ENCODE assay signal across 38 cellular contexts in genomic region chrY:15814241-15814640, GRCh38.
"Had no signal": no experiment of that assay in that cellular context is flagged by ENCODE, and none has a peak within 500 bp of the region (broad histone marks: within the 10 kb centered on the region; RNA-seq: fewer than 3 reads in every experiment).

No MANE protein-coding gene starts in this region.

- ATAC-seq: activated CD4-positive, CD25-positive, alpha-beta regulatory T cell treated with anti-CD3 and anti-CD28 coated beads, Interleukin-2, amount 50 U/mL, for 24 hours; activated CD8-positive, alpha-beta memory T cell treated with anti-CD3 and anti-CD28 coated beads, Interleukin-2, amount 10 ng/mL, durations not matched to agents 7 days and 5 days; activated CD8-positive, alpha-beta T cell treated with anti-CD3 and anti-CD28 coated beads for 36 hours; activated naive CD8-positive, alpha-beta T cell treated with anti-CD3 and anti-CD28 coated beads, Interleukin-2, amount 50 U/mL, for 24 hours; body of pancreas; foreskin keratinocyte; gastrocnemius medialis; T-helper 17 cell had no signal

- H3K4me3 Mint-ChIP-seq: activated B cell treated with CpG ODN at 0.5 μM for 24 hours; activated CD8-positive, alpha-beta memory T cell treated with anti-CD3 and anti-CD28 coated beads, Interleukin-2, amount 10 ng/mL, durations not matched to agents 7 days and 5 days; activated CD8-positive, alpha-beta T cell treated with anti-CD3 and anti-CD28 coated beads for 36 hours; activated naive CD4-positive, alpha-beta T cell treated with anti-CD3 and anti-CD28 coated beads for 36 hours; activated naive CD4-positive, alpha-beta T cell treated with anti-CD3 and anti-CD28 coated beads, Interleukin-2, amount 50 U/mL, for 24 hours; activated naive CD8-positive, alpha-beta T cell treated with anti-CD3 and anti-CD28 coated beads for 36 hours; activated naive CD8-positive, alpha-beta T cell treated with anti-CD3 and anti-CD28 coated beads, Interleukin-2, amount 50 U/mL, for 24 hours; activated T-helper 1 cell treated with anti-CD3 and anti-CD28 coated beads, Interleukin-12 subunit alpha, Interleukin-12 subunit beta, Interleukin-2, Interleukin-4 antibody, amounts not matched to agents 30 ng/mL and 10 ng/mL and 1 ng/mL, durations not matched to agents 14 hours and 24 hours and 36 hours; T-helper 17 cell; T-helper 2 cell treated with Interferon-gamma antibody and Interleukin-4, amounts not matched to agents 5 μg/mL and 100 μg/mL, for 36 hours had no signal

- H3K4me1 Mint-ChIP-seq: activated B cell treated with CpG ODN at 0.5 μM for 24 hours; activated CD8-positive, alpha-beta memory T cell treated with anti-CD3 and anti-CD28 coated beads, Interleukin-2, amount 10 ng/mL, durations not matched to agents 7 days and 5 days; activated naive CD4-positive, alpha-beta T cell treated with anti-CD3 and anti-CD28 coated beads, Interleukin-2, amount 50 U/mL, for 24 hours; activated naive CD8-positive, alpha-beta T cell treated with anti-CD3 and anti-CD28 coated beads for 36 hours; activated naive CD8-positive, alpha-beta T cell treated with anti-CD3 and anti-CD28 coated beads, Interleukin-2, amount 50 U/mL, for 24 hours; T-helper 17 cell had no signal

- H3K27me3 ChIP-seq: adrenal gland, body of pancreas, cardiac muscle cell, colonic mucosa, esophagus muscularis mucosa, foreskin keratinocyte, gastrocnemius medialis had no signal

- H3K27ac Mint-ChIP-seq: activated B cell treated with CpG ODN at 0.5 μM for 24 hours; activated CD8-positive, alpha-beta memory T cell treated with anti-CD3 and anti-CD28 coated beads, Interleukin-2, amount 10 ng/mL, durations not matched to agents 7 days and 5 days; activated CD8-positive, alpha-beta T cell treated with anti-CD3 and anti-CD28 coated beads for 36 hours; activated naive CD4-positive, alpha-beta T cell treated with anti-CD3 and anti-CD28 coated beads for 36 hours; activated naive CD4-positive, alpha-beta T cell treated with anti-CD3 and anti-CD28 coated beads, Interleukin-2, amount 50 U/mL, for 24 hours; activated naive CD8-positive, alpha-beta T cell treated with anti-CD3 and anti-CD28 coated beads for 36 hours; activated naive CD8-positive, alpha-beta T cell treated with anti-CD3 and anti-CD28 coated beads, Interleukin-2, amount 50 U/mL, for 24 hours; activated T-helper 1 cell treated with anti-CD3 and anti-CD28 coated beads, Interleukin-12 subunit alpha, Interleukin-12 subunit beta, Interleukin-2, Interleukin-4 antibody, amounts not matched to agents 30 ng/mL and 10 ng/mL and 1 ng/mL, durations not matched to agents 14 hours and 24 hours and 36 hours; activated T-helper 2 cell treated with anti-CD3 and anti-CD28 coated beads, Interferon-gamma antibody, Interleukin-2, Interleukin-4, amounts not matched to agents 10 μg/mL and 5 μg/mL and 100 μg/mL, durations not matched to agents 14 hours and 24 hours and 36 hours; T-helper 17 cell; T-helper 2 cell treated with Interferon-gamma antibody and Interleukin-4, amounts not matched to agents 5 μg/mL and 100 μg/mL, for 36 hours had no signal

- H3K4me3 ChIP-seq: adrenal gland, body of pancreas, cardiac muscle cell, colonic mucosa, esophagus muscularis mucosa, gastrocnemius medialis had no signal

- DNase-seq: activated B cell treated with CpG ODN at 0.5 μM for 24 hours; activated CD4-positive, alpha-beta T cell treated with anti-CD3 and anti-CD28 coated beads for 48 hours; activated CD4-positive, alpha-beta T cell treated with anti-CD3 and anti-CD28 coated beads, Interleukin-2, amount 50 U/mL, for 1 hour; activated CD4-positive, alpha-beta T cell treated with anti-CD3 and anti-CD28 coated beads, Interleukin-2, amount 50 U/mL, for 48 hours; activated CD8-positive, alpha-beta memory T cell treated with anti-CD3 and anti-CD28 coated beads, Interleukin-2, amount 10 ng/mL, durations not matched to agents 7 days and 5 days; activated CD8-positive, alpha-beta memory T cell treated with anti-CD3 and anti-CD28 coated beads, Interleukin-2, amount 50 U/mL, for 4 hours; activated CD8-positive, alpha-beta T cell treated with anti-CD3 and anti-CD28 coated beads for 36 hours; activated effector memory CD4-positive, alpha-beta T cell treated with anti-CD3 and anti-CD28 coated beads, Interleukin-2, amount 50 U/mL, for 16 hours; activated naive CD4-positive, alpha-beta T cell treated with anti-CD3 and anti-CD28 coated beads for 36 hours; activated naive CD8-positive, alpha-beta T cell treated with anti-CD3 and anti-CD28 coated beads for 36 hours; activated naive CD8-positive, alpha-beta T cell treated with anti-CD3 and anti-CD28 coated beads, Interleukin-2, amount 50 U/mL, for 24 hours; activated T-cell treated with anti-CD3 and anti-CD28 coated beads, Interleukin-2, amount 50 U/mL, for 1 hour; activated T-cell treated with anti-CD3 and anti-CD28 coated beads, Interleukin-2, amount 50 U/mL, for 48 hours; adrenal gland; amygdala; aorta; body of pancreas; central memory CD4-positive, alpha-beta T cell; cerebellar nuclear complex; colonic mucosa; effector CD8-positive, alpha-beta T cell; erythroblast; foreskin keratinocyte; gastrocnemius medialis; head of caudate nucleus; T-helper 1 cell; T-helper 17 cell; T1000; WERI-Rb-1 had no signal

- H3K9me3 Mint-ChIP-seq: activated naive CD4-positive, alpha-beta T cell treated with anti-CD3 and anti-CD28 coated beads, Interleukin-2, amount 50 U/mL, for 24 hours; activated naive CD8-positive, alpha-beta T cell treated with anti-CD3 and anti-CD28 coated beads, Interleukin-2, amount 50 U/mL, for 24 hours; activated T-helper 1 cell treated with anti-CD3 and anti-CD28 coated beads, Interleukin-12 subunit alpha, Interleukin-12 subunit beta, Interleukin-2, Interleukin-4 antibody, amounts not matched to agents 30 ng/mL and 10 ng/mL and 1 ng/mL, durations not matched to agents 14 hours and 24 hours and 36 hours had no signal

- H3K27me3 Mint-ChIP-seq: activated B cell treated with CpG ODN at 0.5 μM for 24 hours; activated CD8-positive, alpha-beta memory T cell treated with anti-CD3 and anti-CD28 coated beads, Interleukin-2, amount 10 ng/mL, durations not matched to agents 7 days and 5 days; activated CD8-positive, alpha-beta T cell treated with anti-CD3 and anti-CD28 coated beads for 36 hours; activated naive CD4-positive, alpha-beta T cell treated with anti-CD3 and anti-CD28 coated beads, Interleukin-2, amount 50 U/mL, for 24 hours; activated naive CD8-positive, alpha-beta T cell treated with anti-CD3 and anti-CD28 coated beads for 36 hours; activated naive CD8-positive, alpha-beta T cell treated with anti-CD3 and anti-CD28 coated beads, Interleukin-2, amount 50 U/mL, for 24 hours; T-helper 17 cell had no signal

- H3K36me3 Mint-ChIP-seq: activated CD8-positive, alpha-beta memory T cell treated with anti-CD3 and anti-CD28 coated beads, Interleukin-2, amount 10 ng/mL, durations not matched to agents 7 days and 5 days; activated naive CD4-positive, alpha-beta T cell treated with anti-CD3 and anti-CD28 coated beads, Interleukin-2, amount 50 U/mL, for 24 hours; activated naive CD8-positive, alpha-beta T cell treated with anti-CD3 and anti-CD28 coated beads for 36 hours had no signal

- FAIRE-seq: endometrium, endothelial cell of umbilical vein had no signal

- H3K36me3 ChIP-seq: adrenal gland, cardiac muscle cell, colonic mucosa, esophagus muscularis mucosa, gastrocnemius medialis, WERI-Rb-1 had no signal
